8 cellular contexts compared by ENCODE assay signal in the genomic region with DNA sequence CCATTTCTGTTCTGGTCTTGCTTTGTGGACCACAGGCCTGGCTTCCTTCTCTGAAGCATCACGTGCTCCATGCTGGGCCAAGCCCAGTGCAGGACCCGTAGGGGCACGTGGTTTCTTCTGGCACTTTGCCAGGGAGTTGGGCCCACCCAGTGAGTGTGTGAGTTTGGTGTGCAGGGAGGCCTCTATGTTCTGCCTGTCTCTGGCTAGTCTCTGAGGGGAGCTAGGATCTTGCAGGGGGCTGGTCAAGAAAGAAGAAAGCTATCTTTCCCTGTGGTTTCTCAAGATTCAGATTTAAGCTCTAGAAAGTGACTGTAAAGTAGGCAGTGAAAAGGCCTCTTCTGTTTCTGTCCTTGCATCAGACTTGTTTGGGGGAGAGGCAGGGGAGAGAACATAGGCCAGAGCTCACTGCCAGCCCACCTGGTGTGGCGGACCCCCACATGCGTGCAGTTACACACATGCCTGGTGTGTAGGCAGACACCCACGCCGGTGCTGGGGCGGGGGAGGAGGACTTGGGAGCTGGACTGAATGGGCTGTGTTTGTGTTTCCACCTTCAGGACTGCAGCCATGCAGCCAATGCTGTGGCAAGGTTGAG. TPM values are rescaled to one million over a fixed set of nuclear protein-coding genes. Genes with fewer than 3 reads are reported as not detected.
DNase-seq lines count a peak whose midpoint lies in the region; ATAC-seq and TF ChIP-seq lines count a peak whose summit lies in the region.

No MANE protein-coding gene starts in this region.

- DNase-seq in T-helper 1 cell (no peak), fibroblast of the aortic adventitia (ENCODE audit: low read depth) (peak; percentile 90), posterior vena cava (ENCODE audit: low spot score) (peak; percentile 90), ecto neural progenitor cell (ENCODE audit: low spot score) (no peak)
- DNase-seq in activated CD8-positive, alpha-beta T cell treated with anti-CD3 and anti-CD28 coated beads for 36 hours = peak; percentile 85

- POLR2A ChIA-PET in activated CD8-positive, alpha-beta T cell treated with anti-CD3 and anti-CD28 coated beads for 36 hours (lab: Charles Lee) = interaction anchor here (0.6 to 8.1 kb wide), 10 partner anchors 8 to 180 kb away, joined by 3 to 91 read pairs (median 4); partner anchors contain the start of genes LASP1 and RPL23

- H3K9me3 Mint-ChIP-seq in T-helper 1 cell treated with Interleukin-12 subunit alpha and Interleukin-12 subunit beta and Interleukin-4 antibody, amounts not matched to agents 30 μg/mL and 1 μg/mL, for 36 hours = no peaks in the 10 kb centered on the region
- no peaks in the 10 kb centered on the region for H3K9me3 Mint-ChIP-seq in activated CD8-positive, alpha-beta T cell treated with anti-CD3 and anti-CD28 coated beads for 36 hours

- intact Hi-C loops in activated CD8-positive, alpha-beta T cell treated with anti-CD3 and anti-CD28 coated beads for 36 hours (cut with micrococcal nuclease) = no loop called here
- intact Hi-C loops in posterior vena cava (cut with DNase I) = no loop called here

- H3K4me3 ChIP-seq in fibroblast of the aortic adventitia (ENCODE audit: low read depth, low read length) = peak overlapping the region; percentile 10

- CTCF ChIA-PET in activated CD8-positive, alpha-beta T cell treated with anti-CD3 and anti-CD28 coated beads for 36 hours (lab: Charles Lee) = interaction anchor here (1.1 to 2.2 kb wide), 7 partner anchors 9 to 357 kb away, joined by 3 to 13 read pairs (median 4); partner anchors contain the start of genes LASP1 and LASP1NB

- no peaks in the 10 kb centered on the region for H3K27me3 Mint-ChIP-seq in T-helper 1 cell treated with Interleukin-12 subunit alpha and Interleukin-12 subunit beta and Interleukin-4 antibody, amounts not matched to agents 30 μg/mL and 1 μg/mL, for 36 hours (ENCODE audit: low read depth)
- H3K27me3 Mint-ChIP-seq in activated CD8-positive, alpha-beta T cell treated with anti-CD3 and anti-CD28 coated beads for 36 hours = no peaks in the 10 kb centered on the region

- peaks cover 59% of the 10 kb centered on the region for H3K36me3 Mint-ChIP-seq in T-helper 1 cell treated with Interleukin-12 subunit alpha and Interleukin-12 subunit beta and Interleukin-4 antibody, amounts not matched to agents 30 μg/mL and 1 μg/mL, for 36 hours (ENCODE audit: low read depth)
- H3K36me3 Mint-ChIP-seq in activated CD8-positive, alpha-beta T cell treated with anti-CD3 and anti-CD28 coated beads for 36 hours (ENCODE audit: low read depth) = peaks cover 73% of the 10 kb centered on the region

- peaks cover 79% of the 10 kb centered on the region for H3K4me1 Mint-ChIP-seq in T-helper 1 cell treated with Interleukin-12 subunit alpha and Interleukin-12 subunit beta and Interleukin-4 antibody, amounts not matched to agents 30 μg/mL and 1 μg/mL, for 36 hours (ENCODE audit: low read depth)
- H3K4me1 Mint-ChIP-seq in activated CD8-positive, alpha-beta T cell treated with anti-CD3 and anti-CD28 coated beads for 36 hours (ENCODE audit: low read depth) = peaks cover 88% of the 10 kb centered on the region

- peak overlapping the region; percentile 58 for H3K4me3 Mint-ChIP-seq in T-helper 1 cell treated with Interleukin-12 subunit alpha and Interleukin-12 subunit beta and Interleukin-4 antibody, amounts not matched to agents 30 μg/mL and 1 μg/mL, for 36 hours
- H3K4me3 Mint-ChIP-seq in activated CD8-positive, alpha-beta T cell treated with anti-CD3 and anti-CD28 coated beads for 36 hours = peak overlapping the region; percentile 57

- ATAC-seq in activated CD8-positive, alpha-beta T cell treated with anti-CD3 and anti-CD28 coated beads for 36 hours = peak; percentile 64
- ATAC-seq in GM19328 (IDR thresholded peaks at IDR 0.05; ENCODE audit: unreplicated experiment) (no peak), HG02571 (IDR thresholded peaks at IDR 0.05; ENCODE audit: unreplicated experiment) (no peak)

- peak overlapping the region; percentile 79 for H3K27ac Mint-ChIP-seq in T-helper 1 cell treated with Interleukin-12 subunit alpha and Interleukin-12 subunit beta and Interleukin-4 antibody, amounts not matched to agents 30 μg/mL and 1 μg/mL, for 36 hours
- H3K27ac Mint-ChIP-seq in activated CD8-positive, alpha-beta T cell treated with anti-CD3 and anti-CD28 coated beads for 36 hours = peak overlapping the region; percentile 85

- TF ChIP-seq CTCF in activated CD8-positive, alpha-beta T cell treated with anti-CD3 and anti-CD28 coated beads for 36 hours (IDR thresholded peaks at IDR 0.05) = no peak
- TF ChIP-seq CTCF in fibroblast of the aortic adventitia (IDR thresholded peaks at IDR 0.05; ENCODE audit: insufficient read depth, low read length) = no peak

RNA-seq across cellular contexts. Expression of gene LASP1, which starts 11.8 kb away (rescaled TPM):
- total RNA-seq in activated CD8-positive, alpha-beta T cell treated with anti-CD3 and anti-CD28 coated beads for 36 hours = 100 to 1,000 TPM; 135 to 139 TPM
- total RNA-seq in fibroblast of the aortic adventitia (ENCODE audit: low replicate concordance) (65.6 and 174 TPM in 2 replicates), posterior vena cava (100 to 1,000 TPM in 1 of 2 donors, 10 to 100 TPM in 1; 95.2 to 119 TPM)

RNA-seq across cellular contexts. Expression of gene RPL23, which starts 28.2 kb away (rescaled TPM):
- total RNA-seq in activated CD8-positive, alpha-beta T cell treated with anti-CD3 and anti-CD28 coated beads for 36 hours = 1,000 to 10,000 TPM; 1,908 to 1,957 TPM
- total RNA-seq in fibroblast of the aortic adventitia (ENCODE audit: low replicate concordance) (638 and 2,401 TPM in 2 replicates), posterior vena cava (1,000 to 10,000 TPM; 1,179 to 1,230 TPM)

RNA-seq across cellular contexts. Expression of gene CWC25, which starts 56.6 kb away (rescaled TPM):
- 10 to 100 TPM; 19.7 to 20.1 TPM for total RNA-seq in activated CD8-positive, alpha-beta T cell treated with anti-CD3 and anti-CD28 coated beads for 36 hours
- 10.4 and 27.8 TPM in 2 replicates for total RNA-seq in fibroblast of the aortic adventitia (ENCODE audit: low replicate concordance)
- total RNA-seq in posterior vena cava = 10 to 100 TPM; 13.6 to 14.9 TPM

Comparison
In these comparisons a context has a peak if more than half of its experiments do, and no peak if none do; other contexts are left out.
1. DNase-seq: peak in activated CD8-positive, alpha-beta T cell treated with anti-CD3 and anti-CD28 coated beads for 36 hours (single experiment), fibroblast of the aortic adventitia (single experiment) and posterior vena cava (single experiment); none in T-helper 1 cell (0 of 5) and ecto neural progenitor cell (single experiment).